Comparison of ENCODE assay signal across 30 cellular contexts in genomic region chr6:41563060-41563776, GRCh38. TPM values are rescaled to one million over a fixed set of nuclear protein-coding genes. Genes with fewer than 3 reads are reported as not detected.
DNase-seq lines count a peak whose midpoint lies in the region; ATAC-seq and TF ChIP-seq lines count a peak whose summit lies in the region.
"Had no signal": no experiment of that assay in that cellular context is flagged by ENCODE, and none has a peak within 500 bp of the region (broad histone marks: within the 10 kb centered on the region; RNA-seq: fewer than 3 reads in every experiment).

No MANE protein-coding gene starts in this region.

- intact Hi-C loops in CD4-positive, alpha-beta T cell (cut with DNase I, micrococcal nuclease) = no loop called here

- no peak overlapping the region for H3K27ac ChIP-seq in CD4-positive, alpha-beta T cell (ENCODE audit: low read depth, low read length)
- H3K27ac ChIP-seq in iPS-18a (ENCODE audit: low read length) = no peak overlapping the region
- peak overlapping the region; percentile 68 for H3K27ac ChIP-seq in neural cell (ENCODE audit: low read length)
- H3K27ac ChIP-seq: A549, coronary artery, vagina had no signal

- no peaks in the 10 kb centered on the region for H3K27me3 Mint-ChIP-seq in CD4-positive, alpha-beta T cell
- no peaks in the 10 kb centered on the region for H3K27me3 Mint-ChIP-seq in IgD-negative memory B cell
- H3K27me3 Mint-ChIP-seq: stimulated activated naive CD8-positive, alpha-beta T cell treated with anti-CD3 and anti-CD28 coated beads, Interleukin-15, Interleukin-2, amounts not matched to agents 100 ng/mL and 50 ng/mL, for 24 hours had no signal

- no peak overlapping the region for H3K27ac Mint-ChIP-seq in CD4-positive, alpha-beta T cell
- peak overlapping the region in 2 of 3 donors; percentile 53 to 75 for H3K27ac Mint-ChIP-seq in IgD-negative memory B cell
- H3K27ac Mint-ChIP-seq: activated naive CD8-positive, alpha-beta T cell treated with anti-CD3 and anti-CD28 coated beads, Interleukin-2, amount 10 ng/mL, durations not matched to agents 7 days and 5 days; stimulated activated naive CD8-positive, alpha-beta T cell treated with anti-CD3 and anti-CD28 coated beads, Interleukin-15, Interleukin-2, amounts not matched to agents 100 ng/mL and 50 ng/mL, for 24 hours; T-helper 1 cell treated with Interleukin-12 subunit alpha and Interleukin-12 subunit beta and Interleukin-4 antibody, amounts not matched to agents 30 μg/mL and 1 μg/mL, for 36 hours had no signal

- no peaks in the 10 kb centered on the region for H3K27me3 ChIP-seq in CD4-positive, alpha-beta T cell (ENCODE audit: control insufficient read depth, insufficient read depth, low read length)
- H3K27me3 ChIP-seq in iPS-18a (ENCODE audit: control insufficient read depth, insufficient read depth, low read length) (peaks cover 18% of the 10 kb centered on the region), neural cell (ENCODE audit: insufficient read depth, low read depth, low read length) (no peaks in the 10 kb centered on the region), HAP-1 (ENCODE audit: low read depth) (no peaks in the 10 kb centered on the region)
- H3K27me3 ChIP-seq: vagina had no signal

- H3K4me1 ChIP-seq in iPS-18a (ENCODE audit: control insufficient read depth, low read depth, low read length) = peaks cover 31% of the 10 kb centered on the region
- H3K4me1 ChIP-seq in HAP-1 = peaks cover 29% of the 10 kb centered on the region

- no peaks in the 10 kb centered on the region for H3K9me3 ChIP-seq in CD4-positive, alpha-beta T cell (ENCODE audit: control insufficient read depth, low read length)
- H3K9me3 ChIP-seq in iPS-18a (ENCODE audit: control insufficient read depth, low read depth, low read length) (no peaks in the 10 kb centered on the region), neural cell (ENCODE audit: low read length) (no peaks in the 10 kb centered on the region), HAP-1 (no peaks in the 10 kb centered on the region)
- H3K9me3 ChIP-seq: A549, mucosa of descending colon, SK-N-SH, vagina had no signal

- H3F3A ChIP-seq in neural cell (ENCODE audit: insufficient read depth, low read length, poor library complexity, severe bottlenecking) = no peaks in the 10 kb centered on the region

- H2AFZ ChIP-seq in neural cell (ENCODE audit: low read depth, low read length) = no peak overlapping the region

- no peak overlapping the region for H3K4me2 ChIP-seq in neural cell (ENCODE audit: low read length)
- H3K4me2 ChIP-seq: A549, SK-N-SH, smooth muscle cell had no signal

- H3K9ac ChIP-seq in iPS-18a (ENCODE audit: low read length) (no peak overlapping the region), neural cell (ENCODE audit: low read length) (peak overlapping the region; percentile 5)
- H3K9ac ChIP-seq: SK-N-SH had no signal

- peak overlapping the region; percentile 25 for H3K4me3 ChIP-seq in iPS-18a (ENCODE audit: low read length)
- peak overlapping the region; percentile 45 for H3K4me3 ChIP-seq in neural cell (ENCODE audit: low read length)
- no peak overlapping the region for H3K4me3 ChIP-seq in HAP-1
- H3K4me3 ChIP-seq: A549, coronary artery, mucosa of descending colon, smooth muscle cell, vagina had no signal

- CTCF ChIA-PET in CD4-positive, alpha-beta T cell (lab: Charles Lee) = no interaction called here

- peaks cover 56% of the 10 kb centered on the region for H3K79me2 ChIP-seq in neural cell (replicated peaks; ENCODE audit: insufficient read depth, low read length)

- H3K36me3 ChIP-seq in iPS-18a (ENCODE audit: control insufficient read depth, low read depth, low read length) (peaks cover 17% of the 10 kb centered on the region), neural cell (ENCODE audit: insufficient read depth, low read length) (peaks cover 6% of the 10 kb centered on the region), HAP-1 (replicated peaks) (peaks cover 22% of the 10 kb centered on the region)
- H3K36me3 ChIP-seq: vagina had no signal

- no peaks in the 10 kb centered on the region for H4K20me1 ChIP-seq in neural cell (ENCODE audit: insufficient read depth)

- H3K4me1 Mint-ChIP-seq in CD4-positive, alpha-beta T cell (ENCODE audit: low read depth) = peaks cover 23% of the 10 kb centered on the region
- H3K4me1 Mint-ChIP-seq in IgD-negative memory B cell = peaks cover 5 to 22% (median 22%) of the 10 kb centered on the region in 3 donors

- POLR2A ChIA-PET in CD4-positive, alpha-beta T cell (lab: Charles Lee) = no interaction called here

- H3K9me3 Mint-ChIP-seq in CD4-positive, alpha-beta T cell = no peaks in the 10 kb centered on the region
- no peaks in the 10 kb centered on the region for H3K9me3 Mint-ChIP-seq in IgD-negative memory B cell
- H3K9me3 Mint-ChIP-seq: activated naive CD8-positive, alpha-beta T cell treated with anti-CD3 and anti-CD28 coated beads, Interleukin-2, amount 10 ng/mL, durations not matched to agents 7 days and 5 days; CD8-positive, alpha-beta memory T cell; stimulated activated naive CD8-positive, alpha-beta T cell treated with anti-CD3 and anti-CD28 coated beads, Interleukin-15, Interleukin-2, amounts not matched to agents 100 ng/mL and 50 ng/mL, for 24 hours; T-helper 1 cell treated with Interleukin-12 subunit alpha and Interleukin-12 subunit beta and Interleukin-4 antibody, amounts not matched to agents 30 μg/mL and 1 μg/mL, for 36 hours had no signal

- TF ChIP-seq CTCF in CD4-positive, alpha-beta T cell (IDR thresholded peaks at IDR 0.05) = no peak
- TF ChIP-seq CTCF in neural cell (IDR thresholded peaks at IDR 0.05; ENCODE audit: poor library complexity, severe bottlenecking) = no peak

- peak overlapping the region; percentile 25 for H3K4me3 Mint-ChIP-seq in CD4-positive, alpha-beta T cell
- peak overlapping the region in 1 of 4 donors; percentile 12 for H3K4me3 Mint-ChIP-seq in IgD-negative memory B cell
- H3K4me3 Mint-ChIP-seq: activated naive CD8-positive, alpha-beta T cell treated with anti-CD3 and anti-CD28 coated beads, Interleukin-2, amount 10 ng/mL, durations not matched to agents 7 days and 5 days; stimulated activated naive CD8-positive, alpha-beta T cell treated with anti-CD3 and anti-CD28 coated beads, Interleukin-15, Interleukin-2, amounts not matched to agents 100 ng/mL and 50 ng/mL, for 24 hours; T-helper 1 cell treated with Interleukin-12 subunit alpha and Interleukin-12 subunit beta and Interleukin-4 antibody, amounts not matched to agents 30 μg/mL and 1 μg/mL, for 36 hours had no signal

- TF ChIP-seq RAD21 in neural cell (conservative IDR thresholded peaks at IDR 0.05) = no peak

- H3K36me3 Mint-ChIP-seq in CD4-positive, alpha-beta T cell (ENCODE audit: low read depth) = peaks cover 13% of the 10 kb centered on the region
- no peaks in the 10 kb centered on the region for H3K36me3 Mint-ChIP-seq in IgD-negative memory B cell

- TF ChIP-seq EP300 in neural cell (conservative IDR thresholded peaks at IDR 0.05; ENCODE audit: poor library complexity, severe bottlenecking) = no peak

- in situ Hi-C loops in HAP-1 (cut with MboI; ENCODE audit: low sequenced_read_pairs) = no loop called here

- ATAC-seq in CD4-positive, alpha-beta T cell (ENCODE audit: poor library complexity) = no peak
- ATAC-seq in GM21360 (IDR thresholded peaks at IDR 0.05; ENCODE audit: unreplicated experiment) = no peak
- ATAC-seq: A549; activated CD4-positive, CD25-positive, alpha-beta regulatory T cell treated with anti-CD3 and anti-CD28 coated beads, Interleukin-2, amount 50 U/mL, for 24 hours; mucosa of descending colon; PC-3 had no signal

- H3K9me2 ChIP-seq in neural cell (ENCODE audit: insufficient read depth, low read length) = no peaks in the 10 kb centered on the region
- H3K9me2 ChIP-seq: SK-N-SH had no signal

- DNase-seq in CD4-positive, alpha-beta T cell = no peak
- no peak for DNase-seq in HAP-1 (ENCODE audit: low spot score in 2 of 2)
- no peak for DNase-seq in NCI-H345 (lab: John Stamatoyannopoulos, UW)
- no peak for DNase-seq in COLO668 (lab: John Stamatoyannopoulos, UW; ENCODE audit: unreplicated experiment)
- DNase-seq: activated CD4-positive, alpha-beta T cell treated with anti-CD3 and anti-CD28 coated beads, Interleukin-2, amount 50 U/mL, for 4 hours; activated gamma-delta T cell treated with Interleukin-2 at 50 U/mL for 16 hours; activated naive CD8-positive, alpha-beta T cell treated with anti-CD3 and anti-CD28 coated beads, Interleukin-2, amount 10 ng/mL, durations not matched to agents 7 days and 5 days; activated T-cell treated with anti-CD3 and anti-CD28 coated beads, Interleukin-2, amount 50 U/mL, for 48 hours; AML-193; aorta; CD8-positive, alpha-beta memory T cell; effector memory CD4-positive, alpha-beta T cell; KBM-7; mucosa of descending colon; NCI-H1092 treated with DMSO at 0.1 percent for 48 hours; NCI-H187; PC-3; SK-N-SH; stimulated activated CD4-positive, alpha-beta T cell treated with anti-CD3 and anti-CD28 coated beads, Interleukin-2, amount 100 ng/mL, for 24 hours had no signal

TF ChIP-seq in neural cell, 6 proteins besides CTCF, POLR2A, EP300 and RAD21 (continues in another document):
- TF ChIP-seq EZH2 (IDR thresholded peaks at IDR 0.05; ENCODE audit: borderline replicate concordance, insufficient read depth, low read length, poor library complexity, severe bottlenecking) (no peak), POLR2AphosphoS5 (IDR thresholded peaks at IDR 0.05) (no peak), MXI1 (conservative IDR thresholded peaks at IDR 0.05; ENCODE audit: poor library complexity, severe bottlenecking) (no peak)

RNA-seq across cellular contexts. Expression of gene FOXP4, which starts 17.0 kb away (rescaled TPM):
- 1 to 10 TPM; 3.7 to 3.9 TPM for total RNA-seq in CD4-positive, alpha-beta T cell
- polyA plus RNA-seq in IgD-negative memory B cell = 2.6 TPM
- polyA plus RNA-seq in neural cell = 7.1 and 9.7 TPM in 2 replicates
- 25.9 and 31.2 TPM in 2 replicates for polyA minus RNA-seq in neural cell
